ENCODE assay signal across 17 cellular contexts in the genomic region with DNA sequence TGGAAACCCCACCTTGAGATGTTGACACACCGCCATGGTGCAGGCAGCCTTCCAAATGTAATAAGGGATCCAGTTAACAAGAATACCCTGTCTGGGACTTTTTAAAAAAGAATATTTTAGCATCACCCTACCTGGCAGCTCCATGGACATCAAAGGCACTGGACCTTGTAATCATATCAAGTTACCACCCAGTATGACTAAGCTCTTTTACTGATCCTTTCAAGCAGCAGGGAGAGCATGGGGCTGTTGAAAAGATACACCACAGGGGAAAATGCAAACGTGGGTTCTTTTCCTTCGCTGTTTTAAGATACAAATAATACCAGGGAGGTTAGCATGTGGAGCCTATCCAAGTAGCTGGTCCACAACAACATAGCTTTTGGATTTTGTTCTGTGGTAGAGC.
DNase-seq lines count a peak whose midpoint lies in the region; ATAC-seq and TF ChIP-seq lines count a peak whose summit lies in the region.
"Had no signal": no experiment of that assay in that cellular context is flagged by ENCODE, and none has a peak within 500 bp of the region (broad histone marks: within the 10 kb centered on the region; RNA-seq: fewer than 3 reads in every experiment).

No MANE protein-coding gene starts in this region.

- intact Hi-C loops in PC-3 (cut with micrococcal nuclease), result loop anchor here (5.0 to 10.0 kb wide), 4 partner anchors 189 to 329 kb away; no protein-coding TSS in a partner anchor
- intact Hi-C loops in CD14-positive monocyte (cut with micrococcal nuclease), result no loop called here

- DNase-seq in COR-L47 (lab: John Stamatoyannopoulos, UW) (peak; percentile 38), PC-3 (peak; percentile 65), iPS-NIHi7 (ENCODE audit: extremely low spot score) (peak; percentile 19), CD14-positive monocyte (ENCODE audit: low spot score) (no peak), NCI-H526 (lab: John Stamatoyannopoulos, UW) (no peak), trophoblast cell (no peak)
- no peak for DNase-seq in activated T-cell treated with anti-CD3 and anti-CD28 coated beads, Interleukin-2, amount 50 U/mL, for 48 hours
- DNase-seq: adrenal gland; GM23248; NCI-H2081 treated with DMSO at 0.1 percent for 48 hours; psoas muscle; Right ventricle myocardium superior; stimulated activated CD4-positive, alpha-beta T cell treated with anti-CD3 and anti-CD28 coated beads, Interleukin-4, amount 100 ng/mL, for 4 hours had no signal

- peak overlapping the region; percentile 39; the same call in 1 of the 2 replicates for H3K4me2 ChIP-seq in PC-3 (ENCODE audit: low read length)
- no peak overlapping the region for H3K4me2 ChIP-seq in trophoblast cell (ENCODE audit: low read length)
- H3K4me2 ChIP-seq: BLaER1 treated with 17β-estradiol and CSF1 and Interleukin-3, amounts not matched to agents 10 nM and 100 nM had no signal

- H3K4me1 Mint-ChIP-seq in CD14-positive monocyte, result no peaks in the 10 kb centered on the region
- H3K4me1 Mint-ChIP-seq: memory B cell had no signal

- peaks cover 10% of the 10 kb centered on the region for H3K4me1 ChIP-seq in HUES48 (ENCODE audit: control insufficient read depth, insufficient read depth, low read length)
- peaks cover 21% of the 10 kb centered on the region for H3K4me1 ChIP-seq in PC-3 (ENCODE audit: insufficient read depth, low read length)
- no peaks in the 10 kb centered on the region for H3K4me1 ChIP-seq in trophoblast cell (ENCODE audit: control insufficient read depth in 1 of 2, insufficient read depth in 2 of 2, low read length in 2 of 2)
- H3K4me1 ChIP-seq: psoas muscle had no signal

- H3K4me3 Mint-ChIP-seq in CD14-positive monocyte, result no peak overlapping the region
- H3K4me3 Mint-ChIP-seq: memory B cell; stimulated activated naive CD8-positive, alpha-beta T cell treated with anti-CD3 and anti-CD28 coated beads, Interleukin-15, Interleukin-2, amounts not matched to agents 100 ng/mL and 50 ng/mL, for 24 hours had no signal

- H3K36me3 ChIP-seq in HUES48 (ENCODE audit: control insufficient read depth, insufficient read depth, low read length) (no peaks in the 10 kb centered on the region), PC-3 (ENCODE audit: low read depth, low read length) (no peaks in the 10 kb centered on the region), trophoblast cell (ENCODE audit: control insufficient read depth in 1 of 2, insufficient read depth in 2 of 2, low read length in 2 of 2) (no peaks in the 10 kb centered on the region)
- H3K36me3 ChIP-seq: adrenal gland; BLaER1 treated with 17β-estradiol and CSF1 and Interleukin-3, amounts not matched to agents 10 nM and 100 nM had no signal

- peaks cover 1 to 4% (median 2%) of the 10 kb centered on the region in 3 donors for H3K27me3 Mint-ChIP-seq in CD14-positive monocyte (ENCODE audit: low read depth in 3 of 3)
- H3K27me3 Mint-ChIP-seq: stimulated activated naive CD8-positive, alpha-beta T cell treated with anti-CD3 and anti-CD28 coated beads, Interleukin-15, Interleukin-2, amounts not matched to agents 100 ng/mL and 50 ng/mL, for 24 hours had no signal

- no peak overlapping the region for H2BK120ac ChIP-seq in trophoblast cell (ENCODE audit: insufficient read depth, low read length, poor library complexity)

- no peaks in the 10 kb centered on the region for H3K9me2 ChIP-seq in PC-3 (replicated peaks; ENCODE audit: low read length)

- H3K9me3 ChIP-seq in HUES48 (ENCODE audit: control insufficient read depth, insufficient read depth, low read length) (no peaks in the 10 kb centered on the region), PC-3 (ENCODE audit: low read length) (no peaks in the 10 kb centered on the region), trophoblast cell (ENCODE audit: insufficient read depth, low read depth, low read length) (no peaks in the 10 kb centered on the region)
- H3K9me3 ChIP-seq: adrenal gland; BLaER1 treated with 17β-estradiol and CSF1 and Interleukin-3, amounts not matched to agents 10 nM and 100 nM; psoas muscle had no signal

- TF ChIP-seq CTCF in PC-3 (conservative IDR thresholded peaks at IDR 0.05; ENCODE audit: low read depth, low read length), result no peak
- no peak for TF ChIP-seq CTCF in CD14-positive monocyte (IDR thresholded peaks at IDR 0.05)

- H3F3A ChIP-seq in PC-3 (ENCODE audit: low read length, unreplicated experiment), result no peaks in the 10 kb centered on the region

- no peak overlapping the region for H2BK5ac ChIP-seq in trophoblast cell (ENCODE audit: low read depth, low read length, poor library complexity)

- peak overlapping the region; percentile 22 for H3K27ac ChIP-seq in HUES48 (ENCODE audit: low read depth, low read length)
- peak overlapping the region; percentile 56 for H3K27ac ChIP-seq in PC-3 (ENCODE audit: low read length)
- H3K27ac ChIP-seq in trophoblast cell (ENCODE audit: low read depth, low read length), result no peak overlapping the region
- H3K27ac ChIP-seq: adrenal gland; BLaER1 treated with 17β-estradiol and CSF1 and Interleukin-3, amounts not matched to agents 10 nM and 100 nM; GM23248; psoas muscle had no signal

- no peak overlapping the region for H3K14ac ChIP-seq in trophoblast cell (ENCODE audit: low read length)

- no peaks in the 10 kb centered on the region for H3K27me3 ChIP-seq in HUES48 (ENCODE audit: control insufficient read depth, insufficient read depth, low read length)
- H3K27me3 ChIP-seq in PC-3 (ENCODE audit: low read length), result no peaks in the 10 kb centered on the region
- no peaks in the 10 kb centered on the region for H3K27me3 ChIP-seq in trophoblast cell (ENCODE audit: insufficient read depth, low read length)
- H3K27me3 ChIP-seq: adrenal gland; BLaER1 treated with 17β-estradiol and CSF1 and Interleukin-3, amounts not matched to agents 10 nM and 100 nM had no signal

- H3K18ac ChIP-seq in trophoblast cell (ENCODE audit: low read length), result no peak overlapping the region

- peaks cover 0 to 4% (median 1%) of the 10 kb centered on the region in 7 donors for H3K9me3 Mint-ChIP-seq in CD14-positive monocyte
- H3K9me3 Mint-ChIP-seq: memory B cell; stimulated activated naive CD8-positive, alpha-beta T cell treated with anti-CD3 and anti-CD28 coated beads, Interleukin-15, Interleukin-2, amounts not matched to agents 100 ng/mL and 50 ng/mL, for 24 hours had no signal

- ATAC-seq in PC-3, result peak; percentile 92
- ATAC-seq: psoas muscle had no signal

- H4K8ac ChIP-seq in trophoblast cell (ENCODE audit: low read depth, low read length), result no peak overlapping the region

- H4K12ac ChIP-seq in trophoblast cell (ENCODE audit: low read depth, low read length), result no peak overlapping the region

- H2BK12ac ChIP-seq in trophoblast cell (ENCODE audit: low read length), result no peak overlapping the region

- H2AFZ ChIP-seq in PC-3 (ENCODE audit: low read length) (peak overlapping the region; percentile 71), trophoblast cell (ENCODE audit: insufficient read depth, low read length, poor library complexity) (no peak overlapping the region)
- H2AFZ ChIP-seq: GM23248 had no signal

- no peaks in the 10 kb centered on the region for H3K79me1 ChIP-seq in trophoblast cell (ENCODE audit: low read length)

- POLR2A ChIA-PET in PC-3 (lab: Charles Lee; ENCODE audit: unreplicated experiment), result no interaction called here

- no peak overlapping the region for H4K91ac ChIP-seq in trophoblast cell (ENCODE audit: low read depth, low read length)

- H3K79me2 ChIP-seq in PC-3 (ENCODE audit: low read length), result no peaks in the 10 kb centered on the region
- no peaks in the 10 kb centered on the region for H3K79me2 ChIP-seq in trophoblast cell (ENCODE audit: control insufficient read depth, insufficient read depth, low read length, poor library complexity)

- CTCF ChIA-PET in PC-3 (lab: Charles Lee), result interaction anchor here (0.9 kb wide), 1 partner anchor 567 kb away, joined by 5 read pairs; no protein-coding TSS in a partner anchor

- H3K23ac ChIP-seq in trophoblast cell (ENCODE audit: low read length), result no peak overlapping the region

- no peak overlapping the region for H3K27ac Mint-ChIP-seq in CD14-positive monocyte
- H3K27ac Mint-ChIP-seq: memory B cell; stimulated activated naive CD8-positive, alpha-beta T cell treated with anti-CD3 and anti-CD28 coated beads, Interleukin-15, Interleukin-2, amounts not matched to agents 100 ng/mL and 50 ng/mL, for 24 hours had no signal

- no peak overlapping the region for H2AK5ac ChIP-seq in trophoblast cell (ENCODE audit: low read length)

- no peaks in the 10 kb centered on the region for H3K36me3 Mint-ChIP-seq in CD14-positive monocyte
- H3K36me3 Mint-ChIP-seq: memory B cell had no signal

- no peak overlapping the region for H3K4ac ChIP-seq in trophoblast cell (ENCODE audit: low read depth, low read length)

- no peaks in the 10 kb centered on the region for H4K20me1 ChIP-seq in PC-3 (ENCODE audit: low read length)
- H4K20me1 ChIP-seq: BLaER1 treated with 17β-estradiol and CSF1 and Interleukin-3, amounts not matched to agents 10 nM and 100 nM had no signal

- no TSS peak for BruUV-seq in PC-3 (replicated peaks; lab: Mats Ljungman, UMichigan)

- H3K4me3 ChIP-seq in HUES48 (ENCODE audit: low read depth, low read length), result no peak overlapping the region
- no peak overlapping the region for H3K4me3 ChIP-seq in PC-3 (ENCODE audit: low read length)
- no peak overlapping the region for H3K4me3 ChIP-seq in trophoblast cell (ENCODE audit: low read depth, low read length)
- H3K4me3 ChIP-seq: adrenal gland; BLaER1 treated with 17β-estradiol and CSF1 and Interleukin-3, amounts not matched to agents 10 nM and 100 nM; GM23248; psoas muscle had no signal

- H3K9ac ChIP-seq in HUES48 (ENCODE audit: low read depth, low read length) (no peak overlapping the region), PC-3 (ENCODE audit: low read length) (peak overlapping the region; percentile 31; the same call in 1 of the 2 replicates), trophoblast cell (ENCODE audit: low read length) (no peak overlapping the region)
- H3K9ac ChIP-seq: BLaER1 treated with 17β-estradiol and CSF1 and Interleukin-3, amounts not matched to agents 10 nM and 100 nM; GM23248 had no signal

- no CpG with 5 or more reads among the region's 3 CpGs for WGBS in trophoblast cell (ENCODE audit: extremely low coverage, insufficient coverage, insufficient read length)

Comparison
In these comparisons a context has a peak if more than half of its experiments do, and no peak if none do; other contexts are left out.
1. DNase-seq: peak in COR-L47 (single experiment), PC-3 (single experiment) and iPS-NIHi7 (single experiment); none in CD14-positive monocyte (single experiment), NCI-H526 (0 of 2), activated T-cell treated with anti-CD3 and anti-CD28 coated beads, Interleukin-2, amount 50 U/mL, for 48 hours (0 of 2) and trophoblast cell (0 of 2).